Comparison of ENCODE assay signal across 33 cellular contexts in genomic region chr2:59926706-59927105, GRCh38.
"Had no signal": no experiment of that assay in that cellular context is flagged by ENCODE, and none has a peak within 500 bp of the region (broad histone marks: within the 10 kb centered on the region; RNA-seq: fewer than 3 reads in every experiment).

No MANE protein-coding gene starts in this region.

- H3K4me1 ChIP-seq: adrenal gland, body of pancreas, esophagus muscularis mucosa, foreskin keratinocyte, gastrocnemius medialis, heart right ventricle had no signal

- DNase-seq: activated CD4-positive, alpha-beta memory T cell treated with anti-CD3 and anti-CD28 coated beads for 36 hours; activated CD4-positive, alpha-beta T cell treated with anti-CD3 and anti-CD28 coated beads for 36 hours; activated CD4-positive, alpha-beta T cell treated with anti-CD3 and anti-CD28 coated beads, Interleukin-2, amount 10 ng/mL, durations not matched to agents 24 days and 14 days; activated CD4-positive, CD25-positive, alpha-beta regulatory T cell; activated CD4-positive, CD25-positive, alpha-beta regulatory T cell treated with anti-CD3 and anti-CD28 coated beads, Interleukin-2, amount 50 U/mL, for 72 hours; activated CD8-positive, alpha-beta memory T cell treated with anti-CD3 and anti-CD28 coated beads, Interleukin-2, amount 10 ng/mL, durations not matched to agents 7 days and 5 days; activated CD8-positive, alpha-beta memory T cell treated with anti-CD3 and anti-CD28 coated beads, Interleukin-2, amount 50 U/mL, for 4 hours; activated CD8-positive, alpha-beta T cell treated with anti-CD3 and anti-CD28 coated beads, Interleukin-2, amount 10 ng/mL, durations not matched to agents 7 days and 5 days; activated effector memory CD4-positive, alpha-beta T cell treated with anti-CD3 and anti-CD28 coated beads, Interleukin-2, amount 50 U/mL, for 16 hours; activated naive CD4-positive, alpha-beta T cell treated with anti-CD3 and anti-CD28 coated beads for 36 hours; activated naive CD8-positive, alpha-beta T cell treated with anti-CD3 and anti-CD28 coated beads for 36 hours; activated naive CD8-positive, alpha-beta T cell treated with anti-CD3 and anti-CD28 coated beads, Interleukin-2, amount 50 U/mL, for 24 hours; activated T-cell treated with anti-CD3 and anti-CD28 coated beads, Interleukin-2, amount 50 U/mL, for 1 hour; activated T-cell treated with anti-CD3 and anti-CD28 coated beads, Interleukin-2, amount 50 U/mL, for 48 hours; adrenal gland; amygdala; aorta; body of pancreas; caudate nucleus; dorsolateral prefrontal cortex; effector memory CD4-positive, alpha-beta T cell; erythroblast; foreskin keratinocyte; gastrocnemius medialis; heart right ventricle; T-helper 2 cell had no signal

- H3K36me3 Mint-ChIP-seq: activated CD4-positive, alpha-beta memory T cell treated with anti-CD3 and anti-CD28 coated beads for 36 hours; activated CD8-positive, alpha-beta memory T cell treated with anti-CD3 and anti-CD28 coated beads, Interleukin-2, amount 10 ng/mL, durations not matched to agents 7 days and 5 days had no signal

- H2AFZ ChIP-seq: hepatocyte had no signal

- H3K79me2 ChIP-seq: hepatocyte had no signal

- H3K27me3 ChIP-seq: adrenal gland, body of pancreas, esophagus muscularis mucosa, foreskin keratinocyte, hepatocyte had no signal

- H3K9me3 Mint-ChIP-seq: activated CD4-positive, alpha-beta T cell treated with anti-CD3 and anti-CD28 coated beads, Interleukin-2, amount 10 ng/mL, durations not matched to agents 24 days and 14 days; activated naive CD4-positive, alpha-beta T cell treated with anti-CD3 and anti-CD28 coated beads for 36 hours; activated naive CD4-positive, alpha-beta T cell treated with anti-CD3 and anti-CD28 coated beads, Interleukin-2, amount 50 U/mL, for 24 hours; activated naive CD8-positive, alpha-beta T cell treated with anti-CD3 and anti-CD28 coated beads for 36 hours; activated naive CD8-positive, alpha-beta T cell treated with anti-CD3 and anti-CD28 coated beads, Interleukin-2, amount 50 U/mL, for 24 hours; activated T-helper 1 cell treated with anti-CD3 and anti-CD28 coated beads, Interleukin-12 subunit alpha, Interleukin-12 subunit beta, Interleukin-2, Interleukin-4 antibody, amounts not matched to agents 30 ng/mL and 10 ng/mL and 1 ng/mL, durations not matched to agents 14 hours and 24 hours and 36 hours; activated T-helper 2 cell treated with anti-CD3 and anti-CD28 coated beads, Interferon-gamma antibody, Interleukin-2, Interleukin-4, amounts not matched to agents 10 μg/mL and 5 μg/mL and 100 μg/mL, durations not matched to agents 14 hours and 24 hours and 36 hours had no signal

- H3K4me3 Mint-ChIP-seq: activated CD4-positive, alpha-beta memory T cell treated with anti-CD3 and anti-CD28 coated beads for 36 hours; activated CD4-positive, alpha-beta T cell treated with anti-CD3 and anti-CD28 coated beads for 36 hours; activated CD4-positive, alpha-beta T cell treated with anti-CD3 and anti-CD28 coated beads, Interleukin-2, amount 10 ng/mL, durations not matched to agents 24 days and 14 days; activated CD8-positive, alpha-beta memory T cell treated with anti-CD3 and anti-CD28 coated beads, Interleukin-2, amount 10 ng/mL, durations not matched to agents 7 days and 5 days; activated CD8-positive, alpha-beta T cell treated with anti-CD3 and anti-CD28 coated beads, Interleukin-2, amount 10 ng/mL, durations not matched to agents 7 days and 5 days; activated naive CD4-positive, alpha-beta T cell treated with anti-CD3 and anti-CD28 coated beads for 36 hours; activated naive CD4-positive, alpha-beta T cell treated with anti-CD3 and anti-CD28 coated beads, Interleukin-2, amount 50 U/mL, for 24 hours; activated naive CD8-positive, alpha-beta T cell treated with anti-CD3 and anti-CD28 coated beads for 36 hours; activated naive CD8-positive, alpha-beta T cell treated with anti-CD3 and anti-CD28 coated beads, Interleukin-2, amount 50 U/mL, for 24 hours; activated T-helper 1 cell treated with anti-CD3 and anti-CD28 coated beads, Interleukin-12 subunit alpha, Interleukin-12 subunit beta, Interleukin-2, Interleukin-4 antibody, amounts not matched to agents 30 ng/mL and 10 ng/mL and 1 ng/mL, durations not matched to agents 14 hours and 24 hours and 36 hours; dendritic cell treated with granulocyte-macrophage colony-stimulating factor and Interleukin-4, amounts not matched to agents 40 ng/mL and 50 ng/mL, for 4 days had no signal

- H3K27me3 Mint-ChIP-seq: activated CD4-positive, alpha-beta memory T cell treated with anti-CD3 and anti-CD28 coated beads for 36 hours; activated CD4-positive, alpha-beta T cell treated with anti-CD3 and anti-CD28 coated beads for 36 hours; activated CD4-positive, alpha-beta T cell treated with anti-CD3 and anti-CD28 coated beads, Interleukin-2, amount 10 ng/mL, durations not matched to agents 24 days and 14 days; activated CD8-positive, alpha-beta memory T cell treated with anti-CD3 and anti-CD28 coated beads, Interleukin-2, amount 10 ng/mL, durations not matched to agents 7 days and 5 days; activated naive CD4-positive, alpha-beta T cell treated with anti-CD3 and anti-CD28 coated beads, Interleukin-2, amount 50 U/mL, for 24 hours; activated naive CD8-positive, alpha-beta T cell treated with anti-CD3 and anti-CD28 coated beads for 36 hours; activated naive CD8-positive, alpha-beta T cell treated with anti-CD3 and anti-CD28 coated beads, Interleukin-2, amount 50 U/mL, for 24 hours; dendritic cell treated with granulocyte-macrophage colony-stimulating factor and Interleukin-4, amounts not matched to agents 40 ng/mL and 50 ng/mL, for 4 days had no signal

- H3K4me1 Mint-ChIP-seq: activated CD4-positive, alpha-beta T cell treated with anti-CD3 and anti-CD28 coated beads for 36 hours; activated CD4-positive, alpha-beta T cell treated with anti-CD3 and anti-CD28 coated beads, Interleukin-2, amount 10 ng/mL, durations not matched to agents 24 days and 14 days; activated CD8-positive, alpha-beta memory T cell treated with anti-CD3 and anti-CD28 coated beads, Interleukin-2, amount 10 ng/mL, durations not matched to agents 7 days and 5 days; activated naive CD4-positive, alpha-beta T cell treated with anti-CD3 and anti-CD28 coated beads, Interleukin-2, amount 50 U/mL, for 24 hours; activated naive CD8-positive, alpha-beta T cell treated with anti-CD3 and anti-CD28 coated beads for 36 hours; activated naive CD8-positive, alpha-beta T cell treated with anti-CD3 and anti-CD28 coated beads, Interleukin-2, amount 50 U/mL, for 24 hours had no signal

- H3K27ac ChIP-seq: adrenal gland, body of pancreas, coronary artery, dorsolateral prefrontal cortex, esophagus muscularis mucosa, foreskin keratinocyte, gastrocnemius medialis, heart right ventricle, hepatocyte had no signal

- H3K9me3 ChIP-seq: adrenal gland, body of pancreas, esophagus muscularis mucosa, gastrocnemius medialis, heart right ventricle had no signal

- H3K27ac Mint-ChIP-seq: activated CD4-positive, alpha-beta memory T cell treated with anti-CD3 and anti-CD28 coated beads for 36 hours; activated CD4-positive, alpha-beta T cell treated with anti-CD3 and anti-CD28 coated beads for 36 hours; activated CD4-positive, alpha-beta T cell treated with anti-CD3 and anti-CD28 coated beads, Interleukin-2, amount 10 ng/mL, durations not matched to agents 24 days and 14 days; activated CD8-positive, alpha-beta memory T cell treated with anti-CD3 and anti-CD28 coated beads, Interleukin-2, amount 10 ng/mL, durations not matched to agents 7 days and 5 days; activated CD8-positive, alpha-beta T cell treated with anti-CD3 and anti-CD28 coated beads, Interleukin-2, amount 10 ng/mL, durations not matched to agents 7 days and 5 days; activated naive CD4-positive, alpha-beta T cell treated with anti-CD3 and anti-CD28 coated beads for 36 hours; activated naive CD4-positive, alpha-beta T cell treated with anti-CD3 and anti-CD28 coated beads, Interleukin-2, amount 50 U/mL, for 24 hours; activated naive CD8-positive, alpha-beta T cell treated with anti-CD3 and anti-CD28 coated beads for 36 hours; activated naive CD8-positive, alpha-beta T cell treated with anti-CD3 and anti-CD28 coated beads, Interleukin-2, amount 50 U/mL, for 24 hours; activated T-helper 1 cell treated with anti-CD3 and anti-CD28 coated beads, Interleukin-12 subunit alpha, Interleukin-12 subunit beta, Interleukin-2, Interleukin-4 antibody, amounts not matched to agents 30 ng/mL and 10 ng/mL and 1 ng/mL, durations not matched to agents 14 hours and 24 hours and 36 hours; activated T-helper 2 cell treated with anti-CD3 and anti-CD28 coated beads, Interferon-gamma antibody, Interleukin-2, Interleukin-4, amounts not matched to agents 10 μg/mL and 5 μg/mL and 100 μg/mL, durations not matched to agents 14 hours and 24 hours and 36 hours; dendritic cell treated with granulocyte-macrophage colony-stimulating factor and Interleukin-4, amounts not matched to agents 40 ng/mL and 50 ng/mL, for 4 days had no signal

- H3K4me2 ChIP-seq: hepatocyte had no signal

- ATAC-seq: activated CD4-positive, alpha-beta T cell treated with anti-CD3 and anti-CD28 coated beads for 36 hours; activated CD8-positive, alpha-beta memory T cell treated with anti-CD3 and anti-CD28 coated beads, Interleukin-2, amount 10 ng/mL, durations not matched to agents 7 days and 5 days; activated CD8-positive, alpha-beta T cell treated with anti-CD3 and anti-CD28 coated beads, Interleukin-2, amount 10 ng/mL, durations not matched to agents 7 days and 5 days; activated naive CD8-positive, alpha-beta T cell treated with anti-CD3 and anti-CD28 coated beads, Interleukin-2, amount 50 U/mL, for 24 hours; body of pancreas; foreskin keratinocyte; gastrocnemius medialis; heart right ventricle had no signal
